Comparison of ENCODE assay signal across 10 cellular contexts in the genomic region with DNA sequence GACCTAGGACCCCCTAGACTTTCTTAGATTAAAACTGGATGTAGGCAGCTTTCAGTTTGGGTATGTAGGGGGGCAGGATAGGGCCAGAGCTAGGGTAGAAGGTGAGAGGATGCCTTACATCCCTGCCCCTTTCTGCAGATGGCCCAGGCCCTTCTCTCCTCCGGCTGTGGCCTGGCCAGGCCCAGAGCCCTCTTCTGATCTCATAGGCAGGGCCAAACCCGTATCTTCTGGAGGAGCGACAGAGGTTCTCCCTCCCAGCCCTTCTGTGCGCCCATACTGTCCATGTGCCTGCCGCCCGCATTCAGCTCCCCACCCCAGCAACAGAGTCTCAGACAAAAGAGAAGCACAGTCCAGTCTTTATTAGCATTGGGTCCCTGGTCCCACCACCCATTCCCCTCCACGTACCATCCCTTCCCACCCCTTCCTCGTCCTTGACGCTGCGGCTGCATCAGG. TPM values are rescaled to one million over a fixed set of nuclear protein-coding genes. Genes with fewer than 3 reads are reported as not detected.
DNase-seq lines count a peak whose midpoint lies in the region; ATAC-seq and TF ChIP-seq lines count a peak whose summit lies in the region.
"Had no signal": no experiment of that assay in that cellular context is flagged by ENCODE, and none has a peak within 500 bp of the region (broad histone marks: within the 10 kb centered on the region; RNA-seq: fewer than 3 reads in every experiment).

No MANE protein-coding gene starts in this region.

- TF ChIP-seq CTCF in thoracic aorta (IDR thresholded peaks at IDR 0.05), result no peak

- no peak overlapping the region for H3K23ac ChIP-seq in mesendoderm (ENCODE audit: low read length)

- H3K4me1 Mint-ChIP-seq in activated T-cell treated with anti-CD3 and anti-CD28 coated beads, Interleukin-2, amount 50 U/mL, for 4 hours (ENCODE audit: low read depth), result peaks cover 46% of the 10 kb centered on the region

- DNase-seq in activated effector memory CD4-positive, alpha-beta T cell treated with anti-CD3 and anti-CD28 coated beads, Interleukin-2, amount 50 U/mL, for 16 hours, result peak; percentile 75
- no peak for DNase-seq in activated effector memory CD4-positive, alpha-beta T cell treated with Interleukin-2 at 50 U/mL for 16 hours
- peak; percentile 40 for DNase-seq in activated T-cell treated with anti-CD3 and anti-CD28 coated beads, Interleukin-2, amount 50 U/mL, for 4 hours
- DNase-seq in mesendoderm (no peak), thoracic aorta (ENCODE audit: low spot score) (no peak), NCI-H510A treated with DMSO at 0.1 percent for 48 hours (lab: John Stamatoyannopoulos, UW) (no peak), NCI-H748 treated with DMSO at 0.1 percent for 48 hours (lab: John Stamatoyannopoulos, UW) (no peak), NOMO-1 treated with dmso at 0.1 percent for 144 hours (lab: John Stamatoyannopoulos, UW; ENCODE audit: unreplicated experiment) (no peak)
- DNase-seq: ACHN, NCI-H446 treated with DMSO at 0.1 percent for 48 hours had no signal

- no peak overlapping the region for H2AK5ac ChIP-seq in mesendoderm (ENCODE audit: low read length)

- no peaks in the 10 kb centered on the region for H3K9me3 ChIP-seq in thoracic aorta

- no peak overlapping the region for H3K4me3 ChIP-seq in mesendoderm (ENCODE audit: low read length)
- peak overlapping the region; percentile 72 for H3K4me3 ChIP-seq in thoracic aorta

- no peak overlapping the region for H3K4ac ChIP-seq in mesendoderm (ENCODE audit: low read depth, low read length)

- H3K27me3 ChIP-seq in mesendoderm (ENCODE audit: insufficient read depth, low read length, poor library complexity) (no peaks in the 10 kb centered on the region), thoracic aorta (replicated peaks; ENCODE audit: insufficient read depth) (no peaks in the 10 kb centered on the region)

- H3K4me2 ChIP-seq in mesendoderm (ENCODE audit: low read length), result no peak overlapping the region

- H3K4me3 Mint-ChIP-seq in activated T-cell treated with anti-CD3 and anti-CD28 coated beads, Interleukin-2, amount 50 U/mL, for 4 hours, result peak overlapping the region; percentile 100

- WGBS in mesendoderm (ENCODE audit: extremely low coverage, insufficient coverage, low lambda C conversion rate), result no CpG with 5 or more reads among the region's 10 CpGs

- H2BK5ac ChIP-seq in mesendoderm (ENCODE audit: low read length), result no peak overlapping the region

- H3K79me2 ChIP-seq in mesendoderm (ENCODE audit: control insufficient read depth, insufficient read depth, low read length), result no peaks in the 10 kb centered on the region

- H3K56ac ChIP-seq in mesendoderm (ENCODE audit: low read length), result peak overlapping the region; percentile 58

- no peak overlapping the region for H3K27ac ChIP-seq in mesendoderm (ENCODE audit: low read depth, low read length)
- peak overlapping the region in 1 of 2 donors; percentile 30 for H3K27ac ChIP-seq in thoracic aorta

- no peaks in the 10 kb centered on the region for H3K79me1 ChIP-seq in mesendoderm (ENCODE audit: low read length)

- H3K9ac ChIP-seq in mesendoderm (ENCODE audit: low read length), result no peak overlapping the region

- peak; percentile 0 for ATAC-seq in activated T-cell treated with anti-CD3 and anti-CD28 coated beads, Interleukin-2, amount 50 U/mL, for 4 hours
- ATAC-seq in thoracic aorta (ENCODE audit: insufficient number of reproducible peaks, low FRiP score, low read depth), result no peak

- no peaks in the 10 kb centered on the region for H3K36me3 ChIP-seq in mesendoderm (ENCODE audit: control insufficient read depth, insufficient read depth, low read length)
- no peaks in the 10 kb centered on the region for H3K36me3 ChIP-seq in thoracic aorta

- H2BK120ac ChIP-seq in mesendoderm (ENCODE audit: low read depth, low read length), result no peak overlapping the region

- H3K4me1 ChIP-seq in mesendoderm (ENCODE audit: control insufficient read depth, low read depth, low read length) (peaks cover 3% of the 10 kb centered on the region), thoracic aorta (ENCODE audit: control insufficient read depth in 1 of 2, low read depth in 2 of 2) (no peaks in the 10 kb centered on the region)

- H2BK15ac ChIP-seq in mesendoderm (replicated peaks; ENCODE audit: low read depth), result no peak overlapping the region

- peaks cover 26% of the 10 kb centered on the region for H3K36me3 Mint-ChIP-seq in activated T-cell treated with anti-CD3 and anti-CD28 coated beads, Interleukin-2, amount 50 U/mL, for 4 hours (ENCODE audit: insufficient read depth)

- no peaks in the 10 kb centered on the region for H3K9me3 Mint-ChIP-seq in activated T-cell treated with anti-CD3 and anti-CD28 coated beads, Interleukin-2, amount 50 U/mL, for 4 hours

- H3K27me3 Mint-ChIP-seq in activated T-cell treated with anti-CD3 and anti-CD28 coated beads, Interleukin-2, amount 50 U/mL, for 4 hours (ENCODE audit: low read depth), result no peaks in the 10 kb centered on the region

- H4K5ac ChIP-seq in mesendoderm (ENCODE audit: low read length), result no peak overlapping the region

- no peak overlapping the region for H4K8ac ChIP-seq in mesendoderm (ENCODE audit: low read depth, low read length)

- H3K18ac ChIP-seq in mesendoderm (ENCODE audit: low read length), result no peak overlapping the region

RNA-seq across cellular contexts. Expression of a gene that starts 2.0 kb away (rescaled TPM):
- 10 to 100 TPM; 38.6 to 49.6 (median 43.2) TPM for total RNA-seq in activated T-cell treated with anti-CD3 and anti-CD28 coated beads, Interleukin-2, amount 50 U/mL, for 4 hours
- polyA plus RNA-seq in mesendoderm (2013, experiment 1 of 2), result 0.93 TPM
- polyA plus RNA-seq in mesendoderm (2013, experiment 2 of 2), result 0.78 TPM
- 10 to 100 TPM; 22.6 to 26.3 TPM for total RNA-seq in thoracic aorta

RNA-seq across cellular contexts. Expression of a gene that starts 21.4 kb away (rescaled TPM):
- total RNA-seq in activated T-cell treated with anti-CD3 and anti-CD28 coated beads, Interleukin-2, amount 50 U/mL, for 4 hours, result 100 to 1,000 TPM; 144 to 154 (median 152) TPM
- 97.5 TPM for polyA plus RNA-seq in mesendoderm (2013, experiment 1 of 2)
- polyA plus RNA-seq in mesendoderm (2013, experiment 2 of 2), result 99.4 TPM
- total RNA-seq in thoracic aorta, result 10 to 100 TPM; 30.6 to 37.3 TPM

RNA-seq across cellular contexts. Expression of a gene that starts 49.8 kb away (rescaled TPM):
- not detected for total RNA-seq in activated T-cell treated with anti-CD3 and anti-CD28 coated beads, Interleukin-2, amount 50 U/mL, for 4 hours
- polyA plus RNA-seq in mesendoderm (2013, experiment 1 of 2), result 0.03 TPM
- polyA plus RNA-seq in mesendoderm (2013, experiment 2 of 2), result 0.08 TPM
- total RNA-seq in thoracic aorta, result under 1 TPM in 1 of 2 donors, not detected in 1; 0.14 TPM

Comparison
In these comparisons a context has a peak if more than half of its experiments do, and no peak if none do; other contexts are left out.
1. DNase-seq: peak in activated effector memory CD4-positive, alpha-beta T cell treated with anti-CD3 and anti-CD28 coated beads, Interleukin-2, amount 50 U/mL, for 16 hours (single experiment) and activated T-cell treated with anti-CD3 and anti-CD28 coated beads, Interleukin-2, amount 50 U/mL, for 4 hours (single experiment); none in activated effector memory CD4-positive, alpha-beta T cell treated with Interleukin-2 at 50 U/mL for 16 hours (single experiment), mesendoderm (single experiment), thoracic aorta (single experiment), NCI-H510A treated with DMSO at 0.1 percent for 48 hours (single experiment), NCI-H748 treated with DMSO at 0.1 percent for 48 hours (single experiment) and NOMO-1 treated with dmso at 0.1 percent for 144 hours (single experiment).